In the genomic region with DNA sequence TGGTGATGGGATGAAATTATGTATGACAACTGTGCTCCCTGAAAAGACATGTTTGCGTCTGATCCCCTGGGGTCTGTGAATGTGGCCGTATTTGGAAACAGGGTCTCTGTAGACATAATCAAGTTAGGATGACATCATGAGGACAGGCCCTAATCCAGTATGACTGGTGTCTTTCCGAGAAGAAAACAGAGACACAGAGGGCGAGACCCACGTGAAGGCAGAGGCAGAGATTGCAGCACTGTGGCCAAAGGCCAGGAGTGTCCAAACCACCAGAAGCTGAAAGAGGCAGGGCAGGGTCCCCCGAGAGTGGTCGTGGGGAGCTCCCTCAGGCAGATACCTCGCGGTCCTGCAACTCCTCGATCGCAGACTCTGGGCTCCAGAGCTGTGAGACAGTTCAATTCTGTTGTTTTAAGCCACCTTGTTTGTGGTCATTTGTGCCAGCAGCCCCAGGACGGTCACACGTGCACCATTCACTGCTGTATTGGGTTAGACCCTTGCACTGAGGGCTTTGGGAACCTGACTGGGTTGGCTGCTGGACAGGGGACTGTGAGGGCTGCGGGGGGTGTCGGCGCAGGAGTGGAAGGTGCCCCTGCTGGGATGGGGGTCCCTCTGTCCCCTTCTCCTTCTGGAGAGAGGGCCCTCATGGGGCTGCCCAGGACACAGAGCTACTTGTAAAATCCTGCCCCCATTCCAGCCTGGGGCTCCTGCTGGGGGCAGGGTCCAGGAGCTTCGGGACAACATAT, we compare ENCODE assay signal across 1 cellular context.
TF ChIP-seq lines count a peak whose summit lies in the region.

No MANE protein-coding gene starts in this region.

TF ChIP-seq in HepG2, 621 proteins besides CTCF, POLR2A, EP300 and RAD21:
- TF ChIP-seq ATF7 (IDR thresholded peaks at IDR 0.05) (peak; percentile 69), ATF7 (CRISPR knock-in tag; IDR thresholded peaks at IDR 0.05) (no peak), CREB1 (IDR thresholded peaks at IDR 0.05) (0 out of 2 replicates have a peak, but pooled peaks have one; percentile 42), CREB1 (CRISPR knock-in tag; IDR thresholded peaks at IDR 0.05) (no peak), PHF8 (CRISPR knock-in tag; IDR thresholded peaks at IDR 0.05) (no peak), ZNF343 (CRISPR knock-in tag; IDR thresholded peaks at IDR 0.05) (no peak)
- TF ChIP-seq, protein P1, sequence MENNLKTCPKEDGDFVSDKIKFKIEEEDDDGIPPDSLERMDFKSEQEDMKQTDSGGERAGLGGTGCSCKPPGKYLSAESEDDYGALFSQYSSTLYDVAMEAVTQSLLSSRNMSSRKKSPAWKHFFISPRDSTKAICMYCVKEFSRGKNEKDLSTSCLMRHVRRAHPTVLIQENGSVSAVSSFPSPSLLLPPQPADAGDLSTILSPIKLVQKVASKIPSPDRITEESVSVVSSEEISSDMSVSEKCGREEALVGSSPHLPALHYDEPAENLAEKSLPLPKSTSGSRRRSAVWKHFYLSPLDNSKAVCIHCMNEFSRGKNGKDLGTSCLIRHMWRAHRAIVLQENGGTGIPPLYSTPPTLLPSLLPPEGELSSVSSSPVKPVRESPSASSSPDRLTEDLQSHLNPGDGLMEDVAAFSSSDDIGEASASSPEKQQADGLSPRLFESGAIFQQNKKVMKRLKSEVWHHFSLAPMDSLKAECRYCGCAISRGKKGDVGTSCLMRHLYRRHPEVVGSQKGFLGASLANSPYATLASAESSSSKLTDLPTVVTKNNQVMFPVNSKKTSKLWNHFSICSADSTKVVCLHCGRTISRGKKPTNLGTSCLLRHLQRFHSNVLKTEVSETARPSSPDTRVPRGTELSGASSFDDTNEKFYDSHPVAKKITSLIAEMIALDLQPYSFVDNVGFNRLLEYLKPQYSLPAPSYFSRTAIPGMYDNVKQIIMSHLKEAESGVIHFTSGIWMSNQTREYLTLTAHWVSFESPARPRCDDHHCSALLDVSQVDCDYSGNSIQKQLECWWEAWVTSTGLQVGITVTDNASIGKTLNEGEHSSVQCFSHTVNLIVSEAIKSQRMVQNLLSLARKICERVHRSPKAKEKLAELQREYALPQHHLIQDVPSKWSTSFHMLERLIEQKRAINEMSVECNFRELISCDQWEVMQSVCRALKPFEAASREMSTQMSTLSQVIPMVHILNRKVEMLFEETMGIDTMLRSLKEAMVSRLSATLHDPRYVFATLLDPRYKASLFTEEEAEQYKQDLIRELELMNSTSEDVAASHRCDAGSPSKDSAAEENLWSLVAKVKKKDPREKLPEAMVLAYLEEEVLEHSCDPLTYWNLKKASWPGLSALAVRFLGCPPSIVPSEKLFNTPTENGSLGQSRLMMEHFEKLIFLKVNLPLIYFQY (CRISPR knock-in tag; IDR thresholded peaks at IDR 0.05; ENCODE audit: borderline replicate concordance), result no peak
